ENCODE assay signal across 8 cellular contexts in the genomic region with DNA sequence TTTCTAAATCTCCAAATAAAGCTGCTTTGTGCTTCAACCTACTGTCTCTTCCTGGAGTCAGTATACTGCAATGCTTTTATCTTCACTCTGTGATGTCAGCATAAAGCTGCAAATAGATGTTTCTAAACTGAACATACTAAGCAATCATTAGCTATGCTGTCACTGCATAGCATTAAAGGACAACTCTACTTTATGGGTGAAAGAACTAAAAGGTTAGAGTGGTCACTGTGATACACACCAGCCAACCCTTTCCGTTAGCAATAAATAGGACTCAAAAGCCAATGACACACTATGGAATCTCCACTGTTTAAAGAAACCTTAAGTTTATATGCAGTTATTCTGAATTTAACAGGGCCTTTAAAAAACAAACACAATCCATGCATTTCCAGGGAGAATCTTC. TPM values are rescaled to one million over a fixed set of nuclear protein-coding genes. Genes with fewer than 3 reads are reported as not detected.
DNase-seq lines count a peak whose midpoint lies in the region; ATAC-seq and TF ChIP-seq lines count a peak whose summit lies in the region.

No MANE protein-coding gene starts in this region.

- CTCF ChIA-PET in MCF 10A (lab: Yijun Ruan, JAX) = interaction anchor here (0.8 kb wide), 1 partner anchor 128 kb away, joined by 3 read pairs; no protein-coding TSS in a partner anchor

- H3K27ac Mint-ChIP-seq in MCF 10A (ENCODE audit: low read depth, unreplicated experiment) (peak overlapping the region; percentile 99), mesothelial cell of epicardium (peak overlapping the region; percentile 99)

- H3K4me3 ChIP-seq in HFF-Myc (replicated peaks; ENCODE audit: low read depth, low read length) = peak overlapping the region; percentile 96; the same call in 1 of the 2 replicates

- peaks cover 5% of the 10 kb centered on the region for H3K9me3 Mint-ChIP-seq in MCF 10A (ENCODE audit: unreplicated experiment)
- H3K9me3 Mint-ChIP-seq in mesothelial cell of epicardium = peaks cover 10% of the 10 kb centered on the region

- no TSS peak for BruUV-seq in MCF 10A (replicated peaks; lab: Mats Ljungman, UMichigan)

- intact Hi-C loops in MCF 10A (cut with micrococcal nuclease) = no loop called here

- DNase-seq in ACHN (peak; percentile 29), HFF-Myc (ENCODE audit: extremely low read depth, low read depth) (no peak), MCF 10A (ENCODE audit: unreplicated experiment) (no peak), mesothelial cell of epicardium (ENCODE audit: low spot score in 2 of 2, unreplicated experiment in 2 of 2) (no peak), AML-193 (lab: John Stamatoyannopoulos, UW) (no peak), NCI-H1092 (lab: John Stamatoyannopoulos, UW) (no peak)

- ATAC-seq in esophagus mucosa = no peak
- ATAC-seq in GM21619 (IDR thresholded peaks at IDR 0.05; ENCODE audit: unreplicated experiment) = no peak

- H3K36me3 Mint-ChIP-seq in MCF 10A (ENCODE audit: insufficient read depth, unreplicated experiment) (no peaks in the 10 kb centered on the region), mesothelial cell of epicardium (peaks cover 11% of the 10 kb centered on the region)

- H3K4me3 Mint-ChIP-seq in MCF 10A (ENCODE audit: unreplicated experiment) (peak overlapping the region; percentile 97), mesothelial cell of epicardium (peak overlapping the region; percentile 99)

- TF ChIP-seq CTCF in HFF-Myc (IDR thresholded peaks at IDR 0.05; ENCODE audit: low read depth, low read length, missing control alignments) (no peak), MCF 10A (IDR thresholded peaks at IDR 0.05; ENCODE audit: unreplicated experiment) (no peak), mesothelial cell of epicardium (IDR thresholded peaks at IDR 0.05; ENCODE audit: unreplicated experiment) (no peak)

- H3K27me3 Mint-ChIP-seq in MCF 10A (ENCODE audit: insufficient read depth, unreplicated experiment) (no peaks in the 10 kb centered on the region), mesothelial cell of epicardium (ENCODE audit: low read depth) (no peaks in the 10 kb centered on the region)

- POLR2A ChIA-PET in MCF 10A (lab: Yijun Ruan, JAX) = interaction anchor here (0.5 to 6.4 kb wide), 13 partner anchors 9 to 1514 kb away, joined by 3 to 107 read pairs (median 4); no protein-coding TSS in a partner anchor

- in situ Hi-C loops in ACHN (cut with HindIII; ENCODE audit: low pct_ligation_motif_present, low pct_unique_long_range_greater_than_20kb, low sequenced_read_pairs) = no loop called here

- H3K4me1 Mint-ChIP-seq in MCF 10A (ENCODE audit: insufficient read depth, unreplicated experiment) (peaks cover 6% of the 10 kb centered on the region), mesothelial cell of epicardium (peaks cover 38% of the 10 kb centered on the region)

RNA-seq across cellular contexts. Expression of a gene that starts 1.8 kb away (rescaled TPM):
- total RNA-seq in MCF 10A (2022) = 20.6 and 20.9 TPM in 2 replicates
- total RNA-seq in mesothelial cell of epicardium = 37.9 to 42.4 TPM (median 39.2 TPM) in 3 replicates
- 19.7 TPM for total RNA-seq in esophagus mucosa

RNA-seq across cellular contexts. Expression of a gene that starts 6.9 kb away (rescaled TPM):
- total RNA-seq in MCF 10A (2022) (not detected in 2 replicates), mesothelial cell of epicardium (not detected in 3 replicates), esophagus mucosa (not detected)
